22 cellular contexts compared by ENCODE assay signal in the genomic region with DNA sequence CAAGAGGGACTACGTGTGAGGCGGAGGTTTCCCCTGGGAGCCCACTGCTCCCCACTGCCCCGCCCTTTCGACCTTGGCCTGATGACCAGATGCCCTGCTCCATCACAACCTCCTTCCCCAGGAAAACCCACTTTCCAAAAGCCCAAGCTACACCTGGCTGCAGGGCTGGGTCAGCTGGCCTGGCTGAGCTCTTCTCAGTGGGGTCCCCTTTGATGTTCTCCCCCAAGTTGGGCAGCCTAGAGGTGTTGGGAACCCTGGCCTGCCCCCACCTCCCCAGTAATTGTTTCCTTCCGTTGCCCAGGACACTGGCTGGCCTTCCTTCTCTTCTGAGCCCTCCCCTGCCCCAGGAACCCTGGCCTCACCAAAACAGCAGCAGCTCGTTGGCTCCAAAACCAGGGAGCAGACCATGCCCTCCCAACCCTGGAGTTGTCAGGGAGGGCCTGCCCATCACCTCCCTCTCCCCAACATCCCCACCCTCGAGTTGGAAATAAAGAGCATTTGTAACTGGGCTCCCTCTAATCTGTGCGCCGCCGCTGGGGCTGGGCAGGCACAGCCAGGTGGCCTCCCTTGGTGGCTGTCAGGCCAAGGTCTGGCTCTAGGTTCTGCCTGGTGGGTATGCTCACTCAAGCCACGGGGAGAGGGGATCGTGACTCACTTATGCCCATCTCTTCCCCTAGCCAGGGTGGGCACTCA. TPM values are rescaled to one million over a fixed set of nuclear protein-coding genes. Genes with fewer than 3 reads are reported as not detected.
"Had no signal": no experiment of that assay in that cellular context is flagged by ENCODE, and none has a peak within 500 bp of the region (broad histone marks: within the 10 kb centered on the region; RNA-seq: fewer than 3 reads in every experiment).

No MANE protein-coding gene starts in this region.

- H3K36me3 ChIP-seq: sigmoid colon, spleen, upper lobe of right lung had no signal

- H3K27ac Mint-ChIP-seq: activated CD8-positive, alpha-beta memory T cell treated with anti-CD3 and anti-CD28 coated beads, Interleukin-2, amount 10 ng/mL, durations not matched to agents 7 days and 5 days; activated naive CD4-positive, alpha-beta T cell treated with anti-CD3 and anti-CD28 coated beads, Interleukin-2, amount 10 ng/mL, durations not matched to agents 7 days and 5 days; effector memory CD8-positive, alpha-beta T cell; stimulated activated naive CD8-positive, alpha-beta T cell treated with anti-CD3 and anti-CD28 coated beads, Interleukin-15, amount 100 ng/mL, for 72 hours had no signal

- H3K27ac ChIP-seq: sigmoid colon, spleen, upper lobe of right lung had no signal

- H3K4me1 Mint-ChIP-seq: activated CD8-positive, alpha-beta memory T cell treated with anti-CD3 and anti-CD28 coated beads, Interleukin-2, amount 10 ng/mL, durations not matched to agents 7 days and 5 days had no signal

- H3K4me3 ChIP-seq: lung, sigmoid colon, spleen, upper lobe of right lung had no signal

- ATAC-seq: activated CD8-positive, alpha-beta memory T cell treated with anti-CD3 and anti-CD28 coated beads, Interleukin-2, amount 10 ng/mL, durations not matched to agents 7 days and 5 days; effector memory CD8-positive, alpha-beta T cell; stimulated activated naive CD8-positive, alpha-beta T cell treated with anti-CD3 and anti-CD28 coated beads, Interleukin-15, amount 100 ng/mL, for 72 hours; upper lobe of right lung had no signal

- H3K36me3 Mint-ChIP-seq: activated CD8-positive, alpha-beta memory T cell treated with anti-CD3 and anti-CD28 coated beads, Interleukin-2, amount 10 ng/mL, durations not matched to agents 7 days and 5 days; activated naive CD4-positive, alpha-beta T cell treated with anti-CD3 and anti-CD28 coated beads, Interleukin-2, amount 10 ng/mL, durations not matched to agents 7 days and 5 days had no signal

- H3K9me3 ChIP-seq: sigmoid colon, spleen, upper lobe of right lung had no signal

- DNase-seq: activated CD4-positive, alpha-beta T cell treated with anti-CD3 and anti-CD28 coated beads for 1 hour; activated CD4-positive, alpha-beta T cell treated with anti-CD3 and anti-CD28 coated beads, Interleukin-2, amount 50 U/mL, for 4 hours; activated CD8-positive, alpha-beta memory T cell treated with anti-CD3 and anti-CD28 coated beads, Interleukin-2, amount 10 ng/mL, durations not matched to agents 7 days and 5 days; activated naive CD4-positive, alpha-beta T cell treated with anti-CD3 and anti-CD28 coated beads, Interleukin-2, amount 10 ng/mL, durations not matched to agents 7 days and 5 days; activated T-cell treated with anti-CD3 and anti-CD28 coated beads, Interleukin-2, amount 50 U/mL, for 1 hour; dermis blood vessel endothelial cell; effector memory CD8-positive, alpha-beta T cell; head of caudate nucleus; sigmoid colon; spleen; stimulated activated CD4-positive, alpha-beta T cell treated with anti-CD3 and anti-CD28 coated beads, Interleukin-1b, Interleukin-23, amount 100 ng/mL, for 48 hours; stimulated activated naive CD8-positive, alpha-beta T cell treated with anti-CD3 and anti-CD28 coated beads, Interleukin-15, amount 100 ng/mL, for 72 hours; T-helper 1 cell; T1000; upper lobe of right lung had no signal

- H3K9me3 Mint-ChIP-seq: activated naive CD4-positive, alpha-beta T cell treated with anti-CD3 and anti-CD28 coated beads, Interleukin-2, amount 10 ng/mL, durations not matched to agents 7 days and 5 days; effector memory CD8-positive, alpha-beta T cell; neural crest cell; stimulated activated naive CD8-positive, alpha-beta T cell treated with anti-CD3 and anti-CD28 coated beads, Interleukin-15, amount 100 ng/mL, for 72 hours had no signal

- H3K4me3 Mint-ChIP-seq: activated CD8-positive, alpha-beta memory T cell treated with anti-CD3 and anti-CD28 coated beads, Interleukin-2, amount 10 ng/mL, durations not matched to agents 7 days and 5 days; activated naive CD4-positive, alpha-beta T cell treated with anti-CD3 and anti-CD28 coated beads, Interleukin-2, amount 10 ng/mL, durations not matched to agents 7 days and 5 days; effector memory CD8-positive, alpha-beta T cell; stimulated activated naive CD8-positive, alpha-beta T cell treated with anti-CD3 and anti-CD28 coated beads, Interleukin-15, amount 100 ng/mL, for 72 hours had no signal

RNA-seq across cellular contexts. Expression of gene CLDN9, which starts 1.4 kb away (rescaled TPM):
- total RNA-seq: chondrocyte, dermis blood vessel endothelial cell, frontal cortex, neural crest cell, osteocyte, pulmonary artery endothelial cell, sigmoid colon, temporal lobe had no signal

RNA-seq across cellular contexts. Expression of gene CLDN6, which starts 3.8 kb away (rescaled TPM):
- total RNA-seq: activated CD8-positive, alpha-beta memory T cell treated with anti-CD3 and anti-CD28 coated beads, Interleukin-2, amount 10 ng/mL, durations not matched to agents 7 days and 5 days; dermis blood vessel endothelial cell; pulmonary artery endothelial cell; sigmoid colon; spleen; upper lobe of right lung had no signal
- polyA plus RNA-seq: sigmoid colon, spleen had no signal
